ENCODE assay signal across 20 cellular contexts in the genomic region with DNA sequence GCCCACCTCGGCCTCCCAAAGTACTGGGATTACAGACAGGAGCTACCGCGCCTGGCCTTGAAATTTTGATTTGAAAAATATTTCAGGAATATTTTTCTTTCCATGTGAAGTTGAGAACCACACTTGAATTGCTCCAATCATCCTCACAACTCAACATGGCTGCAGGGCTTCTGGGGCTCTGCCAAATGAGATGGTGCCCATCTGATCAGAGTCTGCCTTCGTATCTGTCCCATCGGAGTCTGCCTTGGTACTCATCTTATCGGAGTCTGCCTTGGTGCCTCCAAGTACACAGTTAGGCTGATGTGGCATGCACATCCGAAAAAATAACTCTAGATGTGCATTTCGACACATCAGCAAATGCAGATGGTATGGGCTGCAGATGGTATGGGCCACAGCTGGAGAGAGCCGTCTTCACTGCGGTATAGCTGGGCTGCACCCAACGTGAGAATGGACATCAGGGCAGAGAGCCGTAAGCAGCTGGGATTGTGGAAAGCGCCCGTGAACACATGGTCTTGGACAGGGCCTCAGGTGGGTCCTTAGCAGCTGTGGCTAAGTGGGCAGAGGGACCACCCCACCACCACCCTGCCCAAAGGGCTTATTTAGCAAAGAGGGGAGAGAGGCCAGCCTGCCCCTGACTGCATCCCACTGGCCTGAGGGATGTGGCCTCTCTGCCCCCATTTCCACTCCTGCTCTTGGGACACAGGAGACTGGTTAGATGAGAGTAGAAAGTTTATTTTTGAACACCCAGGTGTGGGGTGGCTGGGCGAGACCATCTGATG.
"Had no signal": no experiment of that assay in that cellular context is flagged by ENCODE, and none has a peak within 500 bp of the region (broad histone marks: within the 10 kb centered on the region; RNA-seq: fewer than 3 reads in every experiment).

No MANE protein-coding gene starts in this region.

- DNase-seq: cortex of kidney; effector memory CD8-positive, alpha-beta T cell; foreskin fibroblast; gastrocnemius medialis; kidney; natural killer cell; pancreas; stimulated activated CD4-positive, alpha-beta T cell treated with anti-CD3 and anti-CD28 coated beads, Interleukin-12 subunit alpha, Interleukin-12 subunit beta, amount 100 ng/mL, for 4 hours; stimulated activated CD4-positive, alpha-beta T cell treated with anti-CD3 and anti-CD28 coated beads, Interleukin-1b, Interleukin-23, amount 100 ng/mL, for 48 hours; stimulated activated CD4-positive, alpha-beta T cell treated with anti-CD3 and anti-CD28 coated beads, Interleukin-4, amount 100 ng/mL, for 1 hour; stimulated activated CD8-positive, alpha-beta memory T cell treated with anti-CD3 and anti-CD28 coated beads, Interleukin-4, amount 100 ng/mL, for 48 hours; stimulated activated naive CD4-positive, alpha-beta T cell treated with Interleukin-2 at 50 U/mL for 16 hours; stomach; thyroid gland; trophoblast cell had no signal

- H3K9me3 Mint-ChIP-seq: effector memory CD8-positive, alpha-beta T cell; memory B cell; natural killer cell had no signal

- H3K27me3 Mint-ChIP-seq: effector memory CD8-positive, alpha-beta T cell; memory B cell; progenitor cell of endocrine pancreas had no signal

- H3K4me3 Mint-ChIP-seq: effector memory CD8-positive, alpha-beta T cell; memory B cell; natural killer cell had no signal

- H3K27ac Mint-ChIP-seq: memory B cell had no signal

- ATAC-seq: effector memory CD8-positive, alpha-beta T cell; esophagus mucosa; gastrocnemius medialis; left lobe of liver; natural killer cell; pancreas; sciatic nerve had no signal
